In the genomic region with DNA sequence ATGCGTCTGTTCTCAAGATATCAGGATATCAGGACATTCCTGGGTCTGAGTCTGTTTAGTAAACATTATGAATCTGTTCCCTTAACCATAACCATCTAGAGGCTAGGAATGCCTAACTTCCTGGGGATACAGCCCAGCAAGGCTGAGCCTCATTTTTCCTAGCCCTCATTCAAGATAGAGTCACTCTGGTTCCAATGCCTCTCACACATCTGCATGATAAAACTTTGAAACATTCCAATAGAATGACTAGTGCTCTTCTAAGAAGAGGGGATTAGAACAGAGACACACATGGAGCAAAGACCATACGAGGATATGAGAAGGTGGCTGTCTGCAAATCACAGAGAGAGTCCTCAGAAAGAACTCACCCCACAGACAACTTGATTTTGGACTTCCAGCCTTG, we compare ENCODE assay signal across 36 cellular contexts. TPM values are rescaled to one million over a fixed set of nuclear protein-coding genes. Genes with fewer than 3 reads are reported as not detected.
DNase-seq lines count a peak whose midpoint lies in the region; ATAC-seq lines count a peak whose summit lies in the region.
"Had no signal": no experiment of that assay in that cellular context is flagged by ENCODE, and none has a peak within 500 bp of the region (broad histone marks: within the 10 kb centered on the region; RNA-seq: fewer than 3 reads in every experiment).

No MANE protein-coding gene starts in this region.

- H3K4me1 Mint-ChIP-seq in CD4-positive, alpha-beta memory T cell: peaks cover 0 to 2% (median 0%) of the 10 kb centered on the region in 4 donors
- H3K4me1 Mint-ChIP-seq: activated CD8-positive, alpha-beta memory T cell treated with anti-CD3 and anti-CD28 coated beads, Interleukin-2, amount 10 ng/mL, durations not matched to agents 7 days and 5 days; CD8-positive, alpha-beta memory T cell; natural killer cell had no signal

- H3K4me3 ChIP-seq in iPS-18a (ENCODE audit: low read length): no peak overlapping the region
- no peak overlapping the region for H3K4me3 ChIP-seq in CD4-positive, alpha-beta memory T cell (ENCODE audit: low read length in 2 of 2)
- H3K4me3 ChIP-seq: cardiac muscle cell, MG63, ovary, right atrium auricular region, thyroid gland had no signal

- no peak overlapping the region for H3K4me3 Mint-ChIP-seq in CD4-positive, alpha-beta memory T cell
- H3K4me3 Mint-ChIP-seq: activated CD8-positive, alpha-beta memory T cell treated with anti-CD3 and anti-CD28 coated beads, Interleukin-2, amount 10 ng/mL, durations not matched to agents 7 days and 5 days; activated naive CD4-positive, alpha-beta T cell treated with anti-CD3 and anti-CD28 coated beads for 36 hours; CD8-positive, alpha-beta memory T cell; natural killer cell; stimulated activated naive CD8-positive, alpha-beta T cell treated with anti-CD3 and anti-CD28 coated beads, Interleukin-15, Interleukin-2, amounts not matched to agents 100 ng/mL and 50 ng/mL, for 24 hours had no signal

- peaks cover 0 to 24% of the 10 kb centered on the region in 2 donors for H3K27me3 Mint-ChIP-seq in CD4-positive, alpha-beta memory T cell

- H3K36me3 ChIP-seq in iPS-18a (ENCODE audit: control insufficient read depth, low read depth, low read length): no peaks in the 10 kb centered on the region
- H3K36me3 ChIP-seq in CD4-positive, alpha-beta memory T cell (ENCODE audit: insufficient read depth, low read length): no peaks in the 10 kb centered on the region
- H3K36me3 ChIP-seq: cardiac muscle cell, MG63, ovary, thyroid gland, WERI-Rb-1 had no signal

- H3K27me3 ChIP-seq in iPS-18a (ENCODE audit: control insufficient read depth, insufficient read depth, low read length): no peaks in the 10 kb centered on the region
- no peaks in the 10 kb centered on the region for H3K27me3 ChIP-seq in CD4-positive, alpha-beta memory T cell (ENCODE audit: insufficient read depth, low read length)
- H3K27me3 ChIP-seq: MG63, ovary, right atrium auricular region, thyroid gland had no signal

- no peak overlapping the region for H3K9ac ChIP-seq in iPS-18a (ENCODE audit: low read length)

- H3K27ac ChIP-seq in iPS-18a (ENCODE audit: low read length): peak overlapping the region; percentile 41
- H3K27ac ChIP-seq in CD4-positive, alpha-beta memory T cell (ENCODE audit: low read depth, low read length): no peak overlapping the region
- H3K27ac ChIP-seq: 22Rv1, cardiac muscle cell, HL-60, ovary, right atrium auricular region, thyroid gland had no signal

- ATAC-seq in Right ventricle myocardium superior (ENCODE audit: poor library complexity) (no peak), GM18870 (IDR thresholded peaks at IDR 0.05; ENCODE audit: unreplicated experiment) (no peak)
- ATAC-seq: activated CD8-positive, alpha-beta memory T cell treated with anti-CD3 and anti-CD28 coated beads, Interleukin-2, amount 10 ng/mL, durations not matched to agents 7 days and 5 days; left lobe of liver; natural killer cell; Right ventricle myocardium inferior had no signal

- no peaks in the 10 kb centered on the region for H3K9me3 Mint-ChIP-seq in CD4-positive, alpha-beta memory T cell
- H3K9me3 Mint-ChIP-seq: activated naive CD4-positive, alpha-beta T cell treated with anti-CD3 and anti-CD28 coated beads for 36 hours; natural killer cell; stimulated activated naive CD8-positive, alpha-beta T cell treated with anti-CD3 and anti-CD28 coated beads, Interleukin-15, Interleukin-2, amounts not matched to agents 100 ng/mL and 50 ng/mL, for 24 hours had no signal

- intact Hi-C loops in CD4-positive, alpha-beta memory T cell (cut with micrococcal nuclease): no loop called here
- intact Hi-C loops in Right ventricle myocardium superior (cut with DNase I): no loop called here

- H3K9me3 ChIP-seq in iPS-18a (ENCODE audit: control insufficient read depth, low read depth, low read length): no peaks in the 10 kb centered on the region
- H3K9me3 ChIP-seq in CD4-positive, alpha-beta memory T cell (ENCODE audit: control insufficient read depth in 1 of 2, low read length in 2 of 2): no peaks in the 10 kb centered on the region
- H3K9me3 ChIP-seq: ovary, right atrium auricular region, thyroid gland had no signal

- H3K4me1 ChIP-seq in iPS-18a (ENCODE audit: control insufficient read depth, low read depth, low read length): peaks cover 3% of the 10 kb centered on the region
- no peaks in the 10 kb centered on the region for H3K4me1 ChIP-seq in CD4-positive, alpha-beta memory T cell (ENCODE audit: insufficient read depth, low read length)
- H3K4me1 ChIP-seq: right atrium auricular region, thyroid gland had no signal

- POLR2A ChIA-PET in CD4-positive, alpha-beta memory T cell (lab: Charles Lee; ENCODE audit: partially characterized antibody): no interaction called here

- H3K27ac Mint-ChIP-seq in CD4-positive, alpha-beta memory T cell: no peak overlapping the region
- H3K27ac Mint-ChIP-seq: activated CD8-positive, alpha-beta memory T cell treated with anti-CD3 and anti-CD28 coated beads, Interleukin-2, amount 10 ng/mL, durations not matched to agents 7 days and 5 days; activated naive CD4-positive, alpha-beta T cell treated with anti-CD3 and anti-CD28 coated beads for 36 hours; natural killer cell; stimulated activated naive CD8-positive, alpha-beta T cell treated with anti-CD3 and anti-CD28 coated beads, Interleukin-15, Interleukin-2, amounts not matched to agents 100 ng/mL and 50 ng/mL, for 24 hours had no signal

- CTCF ChIA-PET in CD4-positive, alpha-beta memory T cell (lab: Charles Lee; ENCODE audit: partially characterized antibody): no interaction called here

- H3K36me3 Mint-ChIP-seq in CD4-positive, alpha-beta memory T cell: peaks cover 0 to 2% of the 10 kb centered on the region in 2 donors
- H3K36me3 Mint-ChIP-seq: activated CD8-positive, alpha-beta memory T cell treated with anti-CD3 and anti-CD28 coated beads, Interleukin-2, amount 10 ng/mL, durations not matched to agents 7 days and 5 days; natural killer cell had no signal

- DNase-seq in AG08395 (ENCODE audit: low spot score) (peak; percentile 22), HS-5 (ENCODE audit: low read depth) (peak; percentile 26), amniotic epithelial cell (ENCODE audit: low read depth) (peak; percentile 15), NCI-H1048 (lab: John Stamatoyannopoulos, UW) (no peak), Right ventricle myocardium superior (no peak)
- DNase-seq in CD4-positive, alpha-beta memory T cell: no peak
- DNase-seq: activated CD4-positive, alpha-beta T cell treated with anti-CD3 and anti-CD28 coated beads, Interleukin-2, amount 50 U/mL, for 1 hour; activated CD8-positive, alpha-beta memory T cell treated with anti-CD3 and anti-CD28 coated beads, Interleukin-2, amount 10 ng/mL, durations not matched to agents 7 days and 5 days; activated naive CD4-positive, alpha-beta T cell treated with anti-CD3 and anti-CD28 coated beads for 36 hours; AML-193; amygdala; CD8-positive, alpha-beta memory T cell; MG63; natural killer cell; NCI-H1436; NCI-H446; NCI-H82; OCI-M1; ovary; stimulated activated CD4-positive, alpha-beta T cell treated with anti-CD3 and anti-CD28 coated beads, Interleukin-12 subunit alpha, Interleukin-12 subunit beta, amount 100 ng/mL, for 4 hours; T-helper 9 cell; thyroid gland; WERI-Rb-1 had no signal

RNA-seq across cellular contexts. Expression of a gene that starts 20.6 kb away (rescaled TPM):
- not detected for total RNA-seq in CD4-positive, alpha-beta memory T cell
- not detected for polyA plus RNA-seq in CD4-positive, alpha-beta memory T cell
- not detected for total RNA-seq in Right ventricle myocardium superior
- total RNA-seq: activated CD8-positive, alpha-beta memory T cell treated with anti-CD3 and anti-CD28 coated beads, Interleukin-2, amount 10 ng/mL, durations not matched to agents 7 days and 5 days; activated naive CD4-positive, alpha-beta T cell treated with anti-CD3 and anti-CD28 coated beads for 36 hours; cardiac muscle cell; CD8-positive, alpha-beta memory T cell; dermis microvascular lymphatic vessel endothelial cell; endothelial cell of umbilical vein; H4; left lobe of liver; mesenteric fat pad; ovary; right atrium auricular region; Right ventricle myocardium inferior; thyroid gland had no signal
- polyA plus RNA-seq: cardiac muscle cell; CD8-positive, alpha-beta memory T cell; endothelial cell of umbilical vein; ovary had no signal

RNA-seq across cellular contexts. Expression of a gene that starts 46.1 kb away (rescaled TPM):
- 10 to 100 TPM; 10.7 to 11.1 TPM for total RNA-seq in CD4-positive, alpha-beta memory T cell
- under 1 TPM; 0.44 to 0.81 TPM for polyA plus RNA-seq in CD4-positive, alpha-beta memory T cell
- 38.6 TPM for total RNA-seq in Right ventricle myocardium superior
- polyA plus RNA-seq: CD8-positive, alpha-beta memory T cell had no signal

Comparison
In these comparisons a context has a peak if more than half of its experiments do, and no peak if none do; other contexts are left out.
1. DNase-seq: peak in AG08395 (single experiment), HS-5 (single experiment) and amniotic epithelial cell (single experiment); none in CD4-positive, alpha-beta memory T cell (0 of 5), NCI-H1048 (single experiment) and Right ventricle myocardium superior (single experiment).